8 cellular contexts compared by ENCODE assay signal in genomic region chr14:34873591-34874385, GRCh38. TPM values are rescaled to one million over a fixed set of nuclear protein-coding genes. Genes with fewer than 3 reads are reported as not detected.
DNase-seq lines count a peak whose midpoint lies in the region; ATAC-seq and TF ChIP-seq lines count a peak whose summit lies in the region.

No MANE protein-coding gene starts in this region.

- TF ChIP-seq CTCF in Calu3 (IDR thresholded peaks at IDR 0.05; ENCODE audit: unreplicated experiment) (no peak), HL-60 (IDR thresholded peaks at IDR 0.05; ENCODE audit: insufficient read depth, low read length) (no peak), PC-9 (conservative IDR thresholded peaks at IDR 0.05) (no peak)

- intact Hi-C loops in Calu3 (cut with micrococcal nuclease; ENCODE audit: unreplicated experiment): no loop called here
- intact Hi-C loops in PC-9 (cut with micrococcal nuclease; ENCODE audit: unreplicated experiment): loop anchor here (10.0 kb wide), 1 partner anchor 199 kb away; no protein-coding TSS in a partner anchor

- peaks cover 8% of the 10 kb centered on the region for H3K4me1 Mint-ChIP-seq in Calu3 (ENCODE audit: low read depth, unreplicated experiment)
- peaks cover 43% of the 10 kb centered on the region for H3K4me1 Mint-ChIP-seq in activated T-cell treated with anti-CD3 and anti-CD28 coated beads, Interleukin-2, amount 50 U/mL, for 4 hours (ENCODE audit: low read depth)
- peaks cover 26% of the 10 kb centered on the region for H3K4me1 Mint-ChIP-seq in stimulated activated memory B cell treated with anti-CD40 and anti-IgM and Interleukin-4, amounts not matched to agents 10 μg/mL and 1 μg/mL and 100 μg/mL, for 72 hours

- H3K4me3 Mint-ChIP-seq in Calu3 (ENCODE audit: low read depth, unreplicated experiment): peak overlapping the region; percentile 100
- H3K4me3 Mint-ChIP-seq in activated T-cell treated with anti-CD3 and anti-CD28 coated beads, Interleukin-2, amount 50 U/mL, for 4 hours: peak overlapping the region; percentile 94
- peak overlapping the region; percentile 100 for H3K4me3 Mint-ChIP-seq in stimulated activated memory B cell treated with anti-CD40 and anti-IgM and Interleukin-4, amounts not matched to agents 10 μg/mL and 1 μg/mL and 100 μg/mL, for 72 hours

- H3K9me3 Mint-ChIP-seq in Calu3 (ENCODE audit: low read depth, unreplicated experiment): no peaks in the 10 kb centered on the region
- no peaks in the 10 kb centered on the region for H3K9me3 Mint-ChIP-seq in activated T-cell treated with anti-CD3 and anti-CD28 coated beads, Interleukin-2, amount 50 U/mL, for 4 hours
- no peaks in the 10 kb centered on the region for H3K9me3 Mint-ChIP-seq in stimulated activated memory B cell treated with anti-CD40 and anti-IgM and Interleukin-4, amounts not matched to agents 10 μg/mL and 1 μg/mL and 100 μg/mL, for 72 hours

- H4K20me1 ChIP-seq in PC-9 (ENCODE audit: insufficient read depth): no peaks in the 10 kb centered on the region

- H3K36me3 Mint-ChIP-seq in Calu3 (ENCODE audit: insufficient read depth, unreplicated experiment): peaks cover 31% of the 10 kb centered on the region
- peaks cover 7% of the 10 kb centered on the region for H3K36me3 Mint-ChIP-seq in activated T-cell treated with anti-CD3 and anti-CD28 coated beads, Interleukin-2, amount 50 U/mL, for 4 hours (ENCODE audit: insufficient read depth)
- H3K36me3 Mint-ChIP-seq in stimulated activated memory B cell treated with anti-CD40 and anti-IgM and Interleukin-4, amounts not matched to agents 10 μg/mL and 1 μg/mL and 100 μg/mL, for 72 hours: no peaks in the 10 kb centered on the region

- no peaks in the 10 kb centered on the region for H3K9me2 ChIP-seq in PC-9 (ENCODE audit: insufficient read depth)

- BruUV-seq in Calu3 (replicated peaks; lab: Mats Ljungman, UMichigan) (no TSS peak), PC-9 (replicated peaks; lab: Mats Ljungman, UMichigan) (TSS peak; percentile 41)

- H3K4me1 ChIP-seq in PC-9 (replicated peaks; ENCODE audit: insufficient read depth): peaks cover 18% of the 10 kb centered on the region; the same call in 1 of the 2 replicates

- POLR2A ChIA-PET in PC-9 (lab: Charles Lee; ENCODE audit: unreplicated experiment): interaction anchor here (0.7 kb wide), 1 partner anchor 108 kb away, joined by 5 read pairs; no protein-coding TSS in a partner anchor

- CTCF ChIA-PET in Calu3 (lab: Charles Lee): no interaction called here
- CTCF ChIA-PET in PC-9 (lab: Charles Lee): no interaction called here

- no peaks in the 10 kb centered on the region for H3K27me3 Mint-ChIP-seq in Calu3 (ENCODE audit: unreplicated experiment)
- H3K27me3 Mint-ChIP-seq in activated T-cell treated with anti-CD3 and anti-CD28 coated beads, Interleukin-2, amount 50 U/mL, for 4 hours (ENCODE audit: low read depth): no peaks in the 10 kb centered on the region
- H3K27me3 Mint-ChIP-seq in stimulated activated memory B cell treated with anti-CD40 and anti-IgM and Interleukin-4, amounts not matched to agents 10 μg/mL and 1 μg/mL and 100 μg/mL, for 72 hours: no peaks in the 10 kb centered on the region

- peak overlapping the region; percentile 98 for H3K4me2 ChIP-seq in PC-9

- no peaks in the 10 kb centered on the region for H3K36me3 ChIP-seq in PC-9 (ENCODE audit: low read depth)

- H3K27ac Mint-ChIP-seq in Calu3 (ENCODE audit: unreplicated experiment): peak overlapping the region; percentile 91
- peak overlapping the region; percentile 93 for H3K27ac Mint-ChIP-seq in stimulated activated memory B cell treated with anti-CD40 and anti-IgM and Interleukin-4, amounts not matched to agents 10 μg/mL and 1 μg/mL and 100 μg/mL, for 72 hours

- H3K27ac ChIP-seq in HL-60 (replicated peaks) (peak overlapping the region; percentile 96), PC-9 (peak overlapping the region; percentile 92)

- H3K27me3 ChIP-seq in HL-60 (ENCODE audit: insufficient read depth, poor library complexity, severe bottlenecking): no peaks in the 10 kb centered on the region
- H3K27me3 ChIP-seq in PC-9 (ENCODE audit: insufficient read depth, low read depth): no peaks in the 10 kb centered on the region

- peak; percentile 62 for ATAC-seq in GM19467 (IDR thresholded peaks at IDR 0.05; ENCODE audit: unreplicated experiment)
- ATAC-seq in activated T-cell treated with anti-CD3 and anti-CD28 coated beads, Interleukin-2, amount 50 U/mL, for 4 hours: peak; percentile 82 to 83
- peak; percentile 85 for ATAC-seq in esophagus mucosa
- ATAC-seq in stimulated activated memory B cell treated with anti-CD40 and anti-IgM and Interleukin-4, amounts not matched to agents 10 μg/mL and 1 μg/mL and 100 μg/mL, for 72 hours: peak; percentile 89

- DNase-seq in Calu3 (peak; percentile 72), HL-60 (ENCODE audit: low read depth in 1 of 2, low spot score in 1 of 2) (peak; percentile 78 to 96), PC-9 (peak; percentile 75), myocyte (ENCODE audit: low read depth) (peak; percentile 81)
- DNase-seq in activated T-cell treated with anti-CD3 and anti-CD28 coated beads, Interleukin-2, amount 50 U/mL, for 4 hours: peak; percentile 81

- no peaks in the 10 kb centered on the region for H3K9me3 ChIP-seq in PC-9 (ENCODE audit: insufficient read depth, low read depth)

- H3K4me3 ChIP-seq in HL-60 (replicated peaks; ENCODE audit: insufficient read depth, low read length) (peak overlapping the region; percentile 85), PC-9 (peak overlapping the region; percentile 77)

- peak overlapping the region; percentile 81 for H2AFZ ChIP-seq in PC-9

- H3F3A ChIP-seq in PC-9 (ENCODE audit: insufficient read depth, low read depth): peaks cover 13% of the 10 kb centered on the region; the same call in 1 of the 2 replicates

- peaks cover 31% of the 10 kb centered on the region for H3K79me2 ChIP-seq in PC-9 (ENCODE audit: low read depth)

RNA-seq across cellular contexts. Expression of gene BAZ1A, which starts 1.4 kb away (rescaled TPM):
- 35.7 and 38.1 TPM in 2 replicates for total RNA-seq in Calu3 (2022)
- total RNA-seq in PC-9 (2021): 14.3 and 17.3 TPM in 2 replicates
- total RNA-seq in activated T-cell treated with anti-CD3 and anti-CD28 coated beads, Interleukin-2, amount 50 U/mL, for 4 hours: 10 to 100 TPM; 70.8 to 79.5 (median 77.9) TPM
- total RNA-seq in esophagus mucosa: 34.6 TPM
- total RNA-seq in myocyte: 34.8 and 35.9 TPM in 2 replicates
- polyA plus RNA-seq in myocyte (2012): 6.1 TPM

Comparison
In these comparisons a context has a peak if more than half of its experiments do, and no peak if none do; other contexts are left out.
1. Peak in every context shown above with its lines: DNase-seq, ATAC-seq, H3K4me3 ChIP-seq and H3K27ac ChIP-seq.